Comparison of ENCODE assay signal across 11 cellular contexts in genomic region chr5:40484495-40484894, GRCh38.
A peak's percentile ranks its signal among the peaks of the same experiment; 100 is the strongest.
DNase-seq lines count a peak whose midpoint lies in the region; ATAC-seq and TF ChIP-seq lines count a peak whose summit lies in the region.
"Had no signal": no experiment of that assay in that cellular context is flagged by ENCODE, and none has a peak within 500 bp of the region (broad histone marks: within the 10 kb centered on the region; RNA-seq: fewer than 3 reads in every experiment).

No MANE protein-coding gene starts in this region.

- peaks cover 3% of the 10 kb centered on the region for H3K9me3 Mint-ChIP-seq in activated CD4-positive, alpha-beta T cell treated with anti-CD3 and anti-CD28 coated beads, Interleukin-2, amount 10 ng/mL, durations not matched to agents 24 days and 14 days
- H3K9me3 Mint-ChIP-seq in naive thymus-derived CD8-positive, alpha-beta T cell = no peaks in the 10 kb centered on the region
- H3K9me3 Mint-ChIP-seq in CD4-positive, alpha-beta T cell = no peaks in the 10 kb centered on the region

- H3K4me1 ChIP-seq in stomach (peaks cover 0 to 15% (median 0%) of the 10 kb centered on the region in 4 donors), neuronal stem cell (ENCODE audit: control insufficient read depth in 2 of 2, insufficient read depth in 1 of 2, low read depth in 1 of 2, low read length in 2 of 2) (no peaks in the 10 kb centered on the region)
- H3K4me1 ChIP-seq: psoas muscle had no signal

- H3K27ac ChIP-seq in CD4-positive, alpha-beta T cell (ENCODE audit: low read depth, low read length) = no peak overlapping the region
- H3K27ac ChIP-seq in stomach (no peak overlapping the region), neuronal stem cell (replicated peaks; ENCODE audit: low read length) (no peak overlapping the region)
- H3K27ac ChIP-seq: KMS-11, psoas muscle had no signal

- H3K27ac Mint-ChIP-seq in activated CD4-positive, alpha-beta T cell treated with anti-CD3 and anti-CD28 coated beads, Interleukin-2, amount 10 ng/mL, durations not matched to agents 24 days and 14 days = no peak overlapping the region
- peak overlapping the region in 6 of 10 donors; percentile 8 to 84 (median 34) for H3K27ac Mint-ChIP-seq in naive thymus-derived CD8-positive, alpha-beta T cell
- no peak overlapping the region for H3K27ac Mint-ChIP-seq in CD4-positive, alpha-beta T cell

- no peak overlapping the region for H4K91ac ChIP-seq in neuronal stem cell (ENCODE audit: low read depth, low read length, poor library complexity)

- no peak for TF ChIP-seq CTCF in CD4-positive, alpha-beta T cell (IDR thresholded peaks at IDR 0.05)
- no peak for TF ChIP-seq CTCF in stomach (IDR thresholded peaks at IDR 0.05)

- no peaks in the 10 kb centered on the region for H3K27me3 Mint-ChIP-seq in activated CD4-positive, alpha-beta T cell treated with anti-CD3 and anti-CD28 coated beads, Interleukin-2, amount 10 ng/mL, durations not matched to agents 24 days and 14 days
- no peaks in the 10 kb centered on the region for H3K27me3 Mint-ChIP-seq in naive thymus-derived CD8-positive, alpha-beta T cell
- H3K27me3 Mint-ChIP-seq in CD4-positive, alpha-beta T cell = no peaks in the 10 kb centered on the region

- DNase-seq in activated CD4-positive, alpha-beta T cell treated with anti-CD3 and anti-CD28 coated beads, Interleukin-2, amount 10 ng/mL, durations not matched to agents 24 days and 14 days = peak; percentile 58
- DNase-seq in activated CD4-positive, alpha-beta T cell treated with anti-CD3 and anti-CD28 coated beads for 48 hours = no peak
- peak in 1 of 10 donors; percentile 18 for DNase-seq in naive thymus-derived CD8-positive, alpha-beta T cell
- DNase-seq in CD4-positive, alpha-beta T cell = no peak
- DNase-seq in stomach = no peak
- DNase-seq in neuronal stem cell (ENCODE audit: low spot score) = no peak
- DNase-seq: activated T-cell treated with anti-CD3 and anti-CD28 coated beads for 4 hours, psoas muscle had no signal

- H3K79me1 ChIP-seq in neuronal stem cell (ENCODE audit: low read depth, low read length) = no peaks in the 10 kb centered on the region

- no peak overlapping the region for H3K23ac ChIP-seq in neuronal stem cell (ENCODE audit: low read depth, low read length, poor library complexity)

- H3K36me3 Mint-ChIP-seq in activated CD4-positive, alpha-beta T cell treated with anti-CD3 and anti-CD28 coated beads, Interleukin-2, amount 10 ng/mL, durations not matched to agents 24 days and 14 days (ENCODE audit: low read depth) = no peaks in the 10 kb centered on the region
- H3K36me3 Mint-ChIP-seq in naive thymus-derived CD8-positive, alpha-beta T cell = no peaks in the 10 kb centered on the region
- no peaks in the 10 kb centered on the region for H3K36me3 Mint-ChIP-seq in CD4-positive, alpha-beta T cell (ENCODE audit: low read depth)

- POLR2A ChIA-PET in naive thymus-derived CD8-positive, alpha-beta T cell (lab: Charles Lee) = no interaction called here
- POLR2A ChIA-PET in CD4-positive, alpha-beta T cell (lab: Charles Lee) = interaction anchor here (0.6 to 0.9 kb wide), 2 partner anchors 18 to 202 kb away, joined by 3 read pairs; no protein-coding TSS in a partner anchor

- H3K4me1 Mint-ChIP-seq in activated CD4-positive, alpha-beta T cell treated with anti-CD3 and anti-CD28 coated beads, Interleukin-2, amount 10 ng/mL, durations not matched to agents 24 days and 14 days = peaks cover 50% of the 10 kb centered on the region
- H3K4me1 Mint-ChIP-seq in naive thymus-derived CD8-positive, alpha-beta T cell = peaks cover 4 to 62% (median 23%) of the 10 kb centered on the region in 4 donors
- peaks cover 43% of the 10 kb centered on the region for H3K4me1 Mint-ChIP-seq in CD4-positive, alpha-beta T cell (ENCODE audit: low read depth)

- no peak overlapping the region for H2BK15ac ChIP-seq in neuronal stem cell (ENCODE audit: low read length)

- intact Hi-C loops in activated CD4-positive, alpha-beta T cell treated with anti-CD3 and anti-CD28 coated beads, Interleukin-2, amount 10 ng/mL, durations not matched to agents 24 days and 14 days (cut with micrococcal nuclease) = no loop called here
- intact Hi-C loops in CD4-positive, alpha-beta T cell (cut with DNase I, micrococcal nuclease) = no loop called here
- intact Hi-C loops in stomach (cut with DNase I; ENCODE audit: low total_unique reads) = no loop called here

- H3K9me3 ChIP-seq in CD4-positive, alpha-beta T cell (ENCODE audit: control insufficient read depth, low read length) = no peaks in the 10 kb centered on the region
- H3K9me3 ChIP-seq in stomach (no peaks in the 10 kb centered on the region), neuronal stem cell (replicated peaks in 1 of 2; ENCODE audit: control insufficient read depth in 2 of 2, insufficient read depth in 1 of 2, low read depth in 1 of 2, low read length in 2 of 2) (no peaks in the 10 kb centered on the region)
- H3K9me3 ChIP-seq: psoas muscle had no signal

- H3K36me3 ChIP-seq in stomach = no peaks in the 10 kb centered on the region
- H3K36me3 ChIP-seq in neuronal stem cell (replicated peaks in 1 of 2; ENCODE audit: control insufficient read depth in 2 of 2, insufficient read depth in 2 of 2, low read length in 2 of 2) = no peaks in the 10 kb centered on the region

- H2AK5ac ChIP-seq in neuronal stem cell (ENCODE audit: low read depth, low read length) = no peak overlapping the region

- no peak overlapping the region for H3K14ac ChIP-seq in neuronal stem cell (ENCODE audit: low read length)

- CTCF ChIA-PET in CD4-positive, alpha-beta T cell (lab: Charles Lee) = no interaction called here

- no peak overlapping the region for H4K8ac ChIP-seq in neuronal stem cell (ENCODE audit: low read depth, low read length)

- no peak overlapping the region for H2BK12ac ChIP-seq in neuronal stem cell (ENCODE audit: low read length)

- no peak overlapping the region for H3K9ac ChIP-seq in neuronal stem cell (ENCODE audit: low read depth, low read length, poor library complexity)
- H3K9ac ChIP-seq: KMS-11 had no signal

- no peak overlapping the region for H2AFZ ChIP-seq in neuronal stem cell (ENCODE audit: low read length)

- no peak for TF ChIP-seq POLR2A in stomach (IDR thresholded peaks at IDR 0.05)

- no peak for TF ChIP-seq EP300 in stomach (IDR thresholded peaks at IDR 0.05)

- no peaks in the 10 kb centered on the region for H3K27me3 ChIP-seq in CD4-positive, alpha-beta T cell (ENCODE audit: control insufficient read depth, insufficient read depth, low read length)
- H3K27me3 ChIP-seq in stomach (no peaks in the 10 kb centered on the region), neuronal stem cell (ENCODE audit: control insufficient read depth in 3 of 3, insufficient read depth in 3 of 3, low read depth in 1 of 3, low read length in 3 of 3) (no peaks in the 10 kb centered on the region)

- 80 to 93% (median 82%) methylated on average over 2 of the region's 2 CpGs for WGBS in stomach, 5 donors
- WGBS in neuronal stem cell (ENCODE audit: extremely low coverage in 2 of 2, insufficient read length in 2 of 2, insufficient replicate concordance in 1 of 2), 2 donors = no CpG with 5 or more reads among the region's 2 CpGs

- H2BK5ac ChIP-seq in neuronal stem cell (ENCODE audit: low read length) = no peak overlapping the region

- no peak overlapping the region for H3K4me3 ChIP-seq in stomach
- H3K4me3 ChIP-seq in neuronal stem cell (ENCODE audit: low read length in 2 of 2) = no peak overlapping the region
- H3K4me3 ChIP-seq: psoas muscle had no signal

- no peak overlapping the region for H3K18ac ChIP-seq in neuronal stem cell (ENCODE audit: low read length)

- no peak overlapping the region for H3K4me2 ChIP-seq in neuronal stem cell (ENCODE audit: insufficient read depth, low read length, poor library complexity, severe bottlenecking)
- H3K4me2 ChIP-seq: KMS-11 had no signal

- no peak overlapping the region for H2BK120ac ChIP-seq in neuronal stem cell (ENCODE audit: low read depth, low read length)

- H3K4me3 Mint-ChIP-seq in activated CD4-positive, alpha-beta T cell treated with anti-CD3 and anti-CD28 coated beads, Interleukin-2, amount 10 ng/mL, durations not matched to agents 24 days and 14 days = no peak overlapping the region
- H3K4me3 Mint-ChIP-seq in naive thymus-derived CD8-positive, alpha-beta T cell = peak overlapping the region in 1 of 10 donors; percentile 8
- H3K4me3 Mint-ChIP-seq in CD4-positive, alpha-beta T cell = no peak overlapping the region

- no peak overlapping the region for H3K4ac ChIP-seq in neuronal stem cell (ENCODE audit: low read length)

- ATAC-seq in HG02571 (IDR thresholded peaks at IDR 0.05; ENCODE audit: unreplicated experiment) (peak; percentile 49), HG03565 (IDR thresholded peaks at IDR 0.05; ENCODE audit: unreplicated experiment) (peak; percentile 38)
- ATAC-seq in naive thymus-derived CD8-positive, alpha-beta T cell = peak; percentile 37 to 48
- ATAC-seq in CD4-positive, alpha-beta T cell (ENCODE audit: poor library complexity) = no peak
- ATAC-seq: psoas muscle had no signal

Comparison
In these comparisons a context has a peak if more than half of its experiments do, and no peak if none do; other contexts are left out.
1. H3K27ac Mint-ChIP-seq: peak in naive thymus-derived CD8-positive, alpha-beta T cell (6 of 10); none in activated CD4-positive, alpha-beta T cell treated with anti-CD3 and anti-CD28 coated beads, Interleukin-2, amount 10 ng/mL, durations not matched to agents 24 days and 14 days (single experiment) and CD4-positive, alpha-beta T cell (single experiment).